ENCODE assay signal across 10 cellular contexts in the genomic region with DNA sequence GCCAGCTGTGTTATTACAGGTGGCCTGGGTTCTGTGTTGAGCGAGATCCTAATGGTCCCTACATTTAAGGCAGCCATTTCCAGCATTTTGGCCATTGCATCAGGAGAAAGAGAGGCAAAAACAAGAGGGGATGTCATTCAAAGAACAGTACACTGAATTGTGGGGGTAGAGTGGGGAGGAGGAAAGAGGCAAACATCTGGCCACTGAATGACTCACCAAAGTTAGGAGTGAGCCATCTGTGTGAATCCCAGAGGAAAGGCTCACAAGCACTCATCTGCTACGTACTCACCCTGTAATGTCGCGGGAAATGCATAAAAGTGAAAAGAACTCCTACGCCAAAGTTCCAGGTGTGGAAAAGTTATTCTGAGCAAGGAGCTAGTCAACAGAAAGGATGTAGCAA. TPM values are rescaled to one million over a fixed set of nuclear protein-coding genes. Genes with fewer than 3 reads are reported as not detected.
A peak's percentile ranks its signal among the peaks of the same experiment; 100 is the strongest.
DNase-seq lines count a peak whose midpoint lies in the region; ATAC-seq and TF ChIP-seq lines count a peak whose summit lies in the region.
"Had no signal": no experiment of that assay in that cellular context is flagged by ENCODE, and none has a peak within 500 bp of the region (broad histone marks: within the 10 kb centered on the region; RNA-seq: fewer than 3 reads in every experiment).

No MANE protein-coding gene starts in this region.

- H3K4me1 ChIP-seq in adipocyte (ENCODE audit: control insufficient read depth, insufficient read depth, low read length) (peaks cover 25% of the 10 kb centered on the region), heart right ventricle (peaks cover 0 to 57% (median 45%) of the 10 kb centered on the region in 9 donors)
- H3K4me1 ChIP-seq in CD4-positive, alpha-beta memory T cell (ENCODE audit: insufficient read depth, low read length): no peaks in the 10 kb centered on the region

- peak overlapping the region in 9 of 10 donors; percentile 67 to 91 (median 75) for H3K27ac ChIP-seq in heart right ventricle
- no peak overlapping the region for H3K27ac ChIP-seq in CD4-positive, alpha-beta memory T cell (ENCODE audit: low read depth, low read length)
- H3K27ac ChIP-seq: thoracic aorta had no signal

- H3K9me3 Mint-ChIP-seq in CD4-positive, alpha-beta memory T cell: no peaks in the 10 kb centered on the region
- H3K9me3 Mint-ChIP-seq in activated CD8-positive, alpha-beta T cell treated with anti-CD3 and anti-CD28 coated beads for 36 hours: no peaks in the 10 kb centered on the region

- peak overlapping the region in 1 of 7 donors; percentile 39 for H3K27ac Mint-ChIP-seq in CD4-positive, alpha-beta memory T cell
- H3K27ac Mint-ChIP-seq in activated CD8-positive, alpha-beta T cell treated with anti-CD3 and anti-CD28 coated beads for 36 hours: no peak overlapping the region

- no peaks in the 10 kb centered on the region for H3K9me3 ChIP-seq in adipocyte (ENCODE audit: control insufficient read depth, low read length)
- no peaks in the 10 kb centered on the region for H3K9me3 ChIP-seq in heart right ventricle
- no peaks in the 10 kb centered on the region for H3K9me3 ChIP-seq in CD4-positive, alpha-beta memory T cell (ENCODE audit: control insufficient read depth in 1 of 2, low read length in 2 of 2)
- H3K9me3 ChIP-seq: Peyer's patch, thoracic aorta had no signal

- CTCF ChIA-PET in CD4-positive, alpha-beta memory T cell (lab: Charles Lee; ENCODE audit: partially characterized antibody): interaction anchor here (1.3 to 1.4 kb wide), 2 partner anchors 17 to 18 kb away, joined by 5 read pairs; partner anchors contain the start of gene KRABD2
- CTCF ChIA-PET in activated CD8-positive, alpha-beta T cell treated with anti-CD3 and anti-CD28 coated beads for 36 hours (lab: Charles Lee): no interaction called here

- DNase-seq in HFF-Myc (ENCODE audit: extremely low read depth, low read depth): peak; percentile 91
- peak; percentile 77 for DNase-seq in adipocyte (ENCODE audit: low read depth)
- DNase-seq in heart right ventricle: peak in 1 of 2 donors; percentile 62
- peak; percentile 87 for DNase-seq in skeletal muscle cell (ENCODE audit: low read depth)
- DNase-seq in NK-92 treated with Interleukin-12 subunit alpha and Interleukin-12 subunit beta, amount 100 ng/mL, for 24 hours (lab: John Stamatoyannopoulos, UW): no peak
- no peak for DNase-seq in CD4-positive, alpha-beta memory T cell
- DNase-seq in activated CD8-positive, alpha-beta T cell treated with anti-CD3 and anti-CD28 coated beads for 36 hours: no peak
- DNase-seq: Peyer's patch had no signal

- H3K27me3 ChIP-seq in adipocyte (replicated peaks; ENCODE audit: control insufficient read depth, insufficient read depth, low read length): no peaks in the 10 kb centered on the region
- no peaks in the 10 kb centered on the region for H3K27me3 ChIP-seq in heart right ventricle
- no peaks in the 10 kb centered on the region for H3K27me3 ChIP-seq in CD4-positive, alpha-beta memory T cell (ENCODE audit: insufficient read depth, low read length)
- H3K27me3 ChIP-seq: Peyer's patch had no signal

- intact Hi-C loops in heart right ventricle (cut with DNase I): loop anchor here in 5 of 10 donors (2.0 to 10.0 kb wide), 4 partner anchors 32 to 49 kb away; partner anchors contain the start of gene ARHGEF15 (in 4 of the 5)
- intact Hi-C loops in CD4-positive, alpha-beta memory T cell (cut with micrococcal nuclease): no loop called here
- intact Hi-C loops in activated CD8-positive, alpha-beta T cell treated with anti-CD3 and anti-CD28 coated beads for 36 hours (cut with micrococcal nuclease): no loop called here

- peaks cover 3 to 17% (median 10%) of the 10 kb centered on the region in 4 donors for H3K4me1 Mint-ChIP-seq in CD4-positive, alpha-beta memory T cell
- H3K4me1 Mint-ChIP-seq in activated CD8-positive, alpha-beta T cell treated with anti-CD3 and anti-CD28 coated beads for 36 hours (ENCODE audit: low read depth): peaks cover 5% of the 10 kb centered on the region

- H3K4me3 Mint-ChIP-seq in CD4-positive, alpha-beta memory T cell: no peak overlapping the region
- no peak overlapping the region for H3K4me3 Mint-ChIP-seq in activated CD8-positive, alpha-beta T cell treated with anti-CD3 and anti-CD28 coated beads for 36 hours

- TF ChIP-seq CTCF in HFF-Myc (IDR thresholded peaks at IDR 0.05; ENCODE audit: low read depth, low read length, missing control alignments) (no peak), heart right ventricle (IDR thresholded peaks at IDR 0.05) (no peak)
- TF ChIP-seq CTCF in activated CD8-positive, alpha-beta T cell treated with anti-CD3 and anti-CD28 coated beads for 36 hours (IDR thresholded peaks at IDR 0.05): no peak

- H3K27me3 Mint-ChIP-seq in CD4-positive, alpha-beta memory T cell: no peaks in the 10 kb centered on the region
- no peaks in the 10 kb centered on the region for H3K27me3 Mint-ChIP-seq in activated CD8-positive, alpha-beta T cell treated with anti-CD3 and anti-CD28 coated beads for 36 hours

- no peak overlapping the region for H3K4me3 ChIP-seq in HFF-Myc (replicated peaks; ENCODE audit: low read depth, low read length)
- H3K4me3 ChIP-seq in adipocyte (ENCODE audit: low read length): peak overlapping the region; percentile 48
- H3K4me3 ChIP-seq in heart right ventricle: peak overlapping the region in 1 of 10 donors; percentile 0
- H3K4me3 ChIP-seq in skeletal muscle cell (ENCODE audit: low read depth, low read length): no peak overlapping the region
- H3K4me3 ChIP-seq in CD4-positive, alpha-beta memory T cell (ENCODE audit: low read length in 2 of 2): no peak overlapping the region
- H3K4me3 ChIP-seq: Peyer's patch, thoracic aorta had no signal

- no peaks in the 10 kb centered on the region for H3K36me3 Mint-ChIP-seq in CD4-positive, alpha-beta memory T cell
- H3K36me3 Mint-ChIP-seq in activated CD8-positive, alpha-beta T cell treated with anti-CD3 and anti-CD28 coated beads for 36 hours (ENCODE audit: low read depth): no peaks in the 10 kb centered on the region

- H3K9ac ChIP-seq in adipocyte (ENCODE audit: low read length): no peak overlapping the region

- ATAC-seq in heart right ventricle: peak; percentile 60 to 93 (median 88)
- no peak for ATAC-seq in activated CD8-positive, alpha-beta T cell treated with anti-CD3 and anti-CD28 coated beads for 36 hours
- ATAC-seq in HG03280 (IDR thresholded peaks at IDR 0.05; ENCODE audit: unreplicated experiment): no peak

- POLR2A ChIA-PET in CD4-positive, alpha-beta memory T cell (lab: Charles Lee; ENCODE audit: partially characterized antibody): interaction anchor here (1.8 kb wide), 1 partner anchor 24 kb away, joined by 4 read pairs; no protein-coding TSS in a partner anchor
- POLR2A ChIA-PET in activated CD8-positive, alpha-beta T cell treated with anti-CD3 and anti-CD28 coated beads for 36 hours (lab: Charles Lee): interaction anchor here (1.3 to 3.3 kb wide), 2 partner anchors 17 to 22 kb away, joined by 4 to 16 read pairs; partner anchors contain the start of gene KRABD2

- WGBS in heart right ventricle, 2 donors: 50 to 63% methylated on average over 5 of the region's 5 CpGs

- no peaks in the 10 kb centered on the region for H3K36me3 ChIP-seq in adipocyte (ENCODE audit: control insufficient read depth, insufficient read depth, low read length, severe bottlenecking)
- peaks cover 0 to 8% (median 0%) of the 10 kb centered on the region in 9 donors for H3K36me3 ChIP-seq in heart right ventricle
- H3K36me3 ChIP-seq in CD4-positive, alpha-beta memory T cell (ENCODE audit: insufficient read depth, low read length): no peaks in the 10 kb centered on the region
- H3K36me3 ChIP-seq: Peyer's patch had no signal

RNA-seq across cellular contexts. Expression of gene ODF4, which starts 20.1 kb away (rescaled TPM):
- total RNA-seq in heart right ventricle: not detected
- polyA plus RNA-seq in heart right ventricle: not detected
- total RNA-seq in CD4-positive, alpha-beta memory T cell: not detected
- polyA plus RNA-seq in CD4-positive, alpha-beta memory T cell: not detected
- not detected for total RNA-seq in activated CD8-positive, alpha-beta T cell treated with anti-CD3 and anti-CD28 coated beads for 36 hours
- total RNA-seq: Peyer's patch, thoracic aorta had no signal

RNA-seq across cellular contexts. Expression of gene RPL26, which starts 23.2 kb away (rescaled TPM):
- 1,000 to 10,000 TPM; 1,004 to 1,398 (median 1,028) TPM for total RNA-seq in heart right ventricle
- 1,000 to 10,000 TPM in 1 of 2 donors, 100 to 1,000 TPM in 1; 890 to 4,129 TPM for polyA plus RNA-seq in heart right ventricle
- 1,000 to 10,000 TPM; 2,761 to 2,878 TPM for total RNA-seq in CD4-positive, alpha-beta memory T cell
- 1,000 to 10,000 TPM; 1,274 to 1,731 TPM for polyA plus RNA-seq in CD4-positive, alpha-beta memory T cell
- 1,000 to 10,000 TPM; 3,141 to 3,176 TPM for total RNA-seq in activated CD8-positive, alpha-beta T cell treated with anti-CD3 and anti-CD28 coated beads for 36 hours

RNA-seq across cellular contexts. Expression of gene RNF222, which starts 37.9 kb away (rescaled TPM):
- total RNA-seq in heart right ventricle: not detected
- not detected for polyA plus RNA-seq in heart right ventricle
- under 1 TPM; 0.15 to 0.17 TPM for total RNA-seq in CD4-positive, alpha-beta memory T cell
- polyA plus RNA-seq in CD4-positive, alpha-beta memory T cell: under 1 TPM; 0.08 to 0.14 TPM
- total RNA-seq in activated CD8-positive, alpha-beta T cell treated with anti-CD3 and anti-CD28 coated beads for 36 hours: under 1 TPM; 0.11 TPM
- total RNA-seq: Peyer's patch had no signal

RNA-seq across cellular contexts. Expression of gene ARHGEF15, which starts 49.7 kb away (rescaled TPM):
- 10 to 100 TPM; 13.5 to 30.6 (median 19.4) TPM for total RNA-seq in heart right ventricle
- 10 to 100 TPM; 11.1 to 32.7 TPM for polyA plus RNA-seq in heart right ventricle
- total RNA-seq in CD4-positive, alpha-beta memory T cell: not detected
- not detected for polyA plus RNA-seq in CD4-positive, alpha-beta memory T cell
- total RNA-seq in activated CD8-positive, alpha-beta T cell treated with anti-CD3 and anti-CD28 coated beads for 36 hours: not detected

Comparison
In these comparisons a context has a peak if more than half of its experiments do, and no peak if none do; other contexts are left out.
1. DNase-seq: peak in HFF-Myc (single experiment), adipocyte (single experiment) and skeletal muscle cell (single experiment); none in NK-92 treated with Interleukin-12 subunit alpha and Interleukin-12 subunit beta, amount 100 ng/mL, for 24 hours (single experiment), CD4-positive, alpha-beta memory T cell (0 of 5) and activated CD8-positive, alpha-beta T cell treated with anti-CD3 and anti-CD28 coated beads for 36 hours (single experiment).
2. ATAC-seq: peak in heart right ventricle (8 of 8); none in activated CD8-positive, alpha-beta T cell treated with anti-CD3 and anti-CD28 coated beads for 36 hours (single experiment) and HG03280 (single experiment).